ENCODE assay signal across 1 cellular context in genomic region chr20:53878262-53879047, GRCh38.
TF ChIP-seq lines count a peak whose summit lies in the region.

No MANE protein-coding gene starts in this region.

TF ChIP-seq in HEK293, 187 proteins besides CTCF, POLR2A, EP300 and RAD21 (continued from another document):
- TF ChIP-seq ZBTB20 (tag by site-specific recombination; IDR thresholded peaks at IDR 0.05) (no peak), ZNF837 (tag by site-specific recombination; IDR thresholded peaks at IDR 0.05) (no peak), ZNF501 (tag by site-specific recombination; IDR thresholded peaks at IDR 0.05) (no peak), MZF1 (tag by site-specific recombination; IDR thresholded peaks at IDR 0.05; ENCODE audit: borderline replicate concordance) (peak; percentile 56; the same call in 1 of the 2 replicates), ZNF777 (tag by site-specific recombination; IDR thresholded peaks at IDR 0.05; ENCODE audit: borderline replicate concordance) (no peak), PRDM6 (tag by site-specific recombination; IDR thresholded peaks at IDR 0.05) (peak; percentile 47; the same call in 1 of the 2 replicates), ZNF449 (tag by site-specific recombination; IDR thresholded peaks at IDR 0.05) (no peak), GLI2 (tag by site-specific recombination; IDR thresholded peaks at IDR 0.05; ENCODE audit: borderline replicate concordance, low read depth) (no peak), FEZF1 (tag by site-specific recombination; IDR thresholded peaks at IDR 0.05) (0 out of 2 replicates have a peak, but pooled peaks have one; percentile 37), ZNF157 (tag by site-specific recombination; IDR thresholded peaks at IDR 0.05) (no peak), ZNF518A (tag by site-specific recombination; conservative IDR thresholded peaks at IDR 0.05; ENCODE audit: low read depth) (no peak), ZNF366 (tag by site-specific recombination; conservative IDR thresholded peaks at IDR 0.05) (no peak), ZBTB8A (tag by site-specific recombination; IDR thresholded peaks at IDR 0.05) (no peak), ZNF610 (tag by site-specific recombination; IDR thresholded peaks at IDR 0.05; ENCODE audit: borderline replicate concordance) (no peak), ZNF529 (tag by site-specific recombination; IDR thresholded peaks at IDR 0.05; ENCODE audit: insufficient replicate concordance) (no peak), ZNF350 (tag by site-specific recombination; IDR thresholded peaks at IDR 0.05) (no peak), KLF9 (tag by site-specific recombination; IDR thresholded peaks at IDR 0.05; ENCODE audit: low read depth) (no peak), ZNF561 (tag by site-specific recombination; IDR thresholded peaks at IDR 0.05; ENCODE audit: borderline replicate concordance) (peak; percentile 67; the same call in 1 of the 2 replicates)
